In the genomic region with DNA sequence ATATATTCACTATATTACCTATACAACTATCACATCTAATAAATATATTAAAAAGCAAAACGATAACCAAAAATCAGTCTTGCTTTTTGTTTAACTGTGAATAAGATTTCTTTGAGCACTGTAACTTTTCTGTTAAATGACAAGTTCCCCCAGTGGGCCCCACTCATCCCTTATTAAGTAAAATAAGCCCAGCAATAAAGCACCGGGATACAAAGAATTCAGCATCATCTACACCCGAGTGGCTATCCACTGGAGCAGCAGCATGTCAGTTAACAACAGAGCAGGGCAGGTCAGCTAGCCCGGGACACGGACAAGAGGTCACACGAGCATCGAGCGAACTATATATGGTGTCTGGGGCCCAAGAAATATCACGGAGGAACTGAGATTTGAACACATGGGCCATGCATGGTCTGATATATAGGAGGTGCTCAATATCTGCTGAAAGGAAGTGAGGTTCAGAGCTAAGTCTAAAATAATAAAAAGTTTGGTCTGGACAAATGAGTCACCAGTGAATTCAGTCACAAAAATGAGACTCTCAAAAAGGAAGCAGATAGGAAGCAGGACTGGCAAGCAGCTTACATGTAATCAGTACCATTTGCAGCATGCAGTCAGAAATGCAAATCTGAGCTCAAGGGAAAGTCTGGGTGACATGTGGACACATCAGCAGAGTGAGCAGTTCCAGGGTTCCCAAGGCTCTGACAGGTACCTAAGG, we compare ENCODE assay signal across 2 cellular contexts.
A peak's percentile ranks its signal among the peaks of the same experiment; 100 is the strongest.
TF ChIP-seq lines count a peak whose summit lies in the region.

No MANE protein-coding gene starts in this region.

TF ChIP-seq in IMR-90, 13 proteins besides CTCF, POLR2A, EP300 and RAD21:
- TF ChIP-seq, protein P1, sequence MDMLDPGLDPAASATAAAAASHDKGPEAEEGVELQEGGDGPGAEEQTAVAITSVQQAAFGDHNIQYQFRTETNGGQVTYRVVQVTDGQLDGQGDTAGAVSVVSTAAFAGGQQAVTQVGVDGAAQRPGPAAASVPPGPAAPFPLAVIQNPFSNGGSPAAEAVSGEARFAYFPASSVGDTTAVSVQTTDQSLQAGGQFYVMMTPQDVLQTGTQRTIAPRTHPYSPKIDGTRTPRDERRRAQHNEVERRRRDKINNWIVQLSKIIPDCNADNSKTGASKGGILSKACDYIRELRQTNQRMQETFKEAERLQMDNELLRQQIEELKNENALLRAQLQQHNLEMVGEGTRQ (IDR thresholded peaks at IDR 0.05; ENCODE audit: low read depth, low read length): no peak
- TF ChIP-seq MXI1 (IDR thresholded peaks at IDR 0.05; ENCODE audit: borderline replicate concordance, low read depth, low read length) (no peak), FOS (IDR thresholded peaks at IDR 0.05; ENCODE audit: low read depth, low read length) (no peak)

TF ChIP-seq in endothelial cell of umbilical vein, 7 proteins besides CTCF, POLR2A, EP300 and RAD21:
- TF ChIP-seq MYC (IDR thresholded peaks at IDR 0.05; ENCODE audit: low read depth, low read length) (no peak), JUN (IDR thresholded peaks at IDR 0.05; ENCODE audit: borderline replicate concordance, insufficient read depth, insufficient read length, low read depth) (peak; percentile 67), EZH2 (IDR thresholded peaks at IDR 0.05; ENCODE audit: borderline replicate concordance, low read depth, low read length, severe bottlenecking) (no peak), FOS (IDR thresholded peaks at IDR 0.05; ENCODE audit: borderline replicate concordance, insufficient read depth, low read length) (peak; percentile 88), POLR2AphosphoS5 (IDR thresholded peaks at IDR 0.05; ENCODE audit: insufficient read depth, low read depth, low read length) (peak; percentile 48), GATA2 (IDR thresholded peaks at IDR 0.05; ENCODE audit: insufficient read depth, insufficient read length, low read depth, low read length) (peak; percentile 48)
